Comparison of ENCODE assay signal across 9 cellular contexts in genomic region chr12:18139989-18140596, GRCh38. TPM values are rescaled to one million over a fixed set of nuclear protein-coding genes. Genes with fewer than 3 reads are reported as not detected.
A peak's percentile ranks its signal among the peaks of the same experiment; 100 is the strongest.
DNase-seq lines count a peak whose midpoint lies in the region; ATAC-seq and TF ChIP-seq lines count a peak whose summit lies in the region.
"Had no signal": no experiment of that assay in that cellular context is flagged by ENCODE, and none has a peak within 500 bp of the region (broad histone marks: within the 10 kb centered on the region; RNA-seq: fewer than 3 reads in every experiment).

No MANE protein-coding gene starts in this region.

- H3K27me3 ChIP-seq in uterus: no peaks in the 10 kb centered on the region

- intact Hi-C loops in uterus (cut with DNase I; ENCODE audit: low total_unique reads): no loop called here

- POLR2A ChIA-PET in activated CD4-positive, alpha-beta memory T cell treated with anti-CD3 and anti-CD28 coated beads, Interleukin-2, amount 10 ng/mL, durations not matched to agents 7 days and 5 days (lab: Charles Lee): no interaction called here

- H3K4me1 ChIP-seq in uterus: no peaks in the 10 kb centered on the region

- no peaks in the 10 kb centered on the region for H3K27me3 Mint-ChIP-seq in glutamatergic neuron (ENCODE audit: unreplicated experiment)
- no peaks in the 10 kb centered on the region for H3K27me3 Mint-ChIP-seq in activated CD4-positive, alpha-beta memory T cell treated with anti-CD3 and anti-CD28 coated beads, Interleukin-2, amount 10 ng/mL, durations not matched to agents 7 days and 5 days

- H3K9me3 ChIP-seq in uterus: no peaks in the 10 kb centered on the region

- H3K27ac ChIP-seq in uterus: no peak overlapping the region

- TF ChIP-seq POLR2A in uterus (IDR thresholded peaks at IDR 0.05): no peak

- in situ Hi-C loops in SK-MEL-5 (cut with HindIII; ENCODE audit: low pct_unique_long_range_greater_than_20kb, low sequenced_read_pairs): no loop called here

- peak; percentile 21 for DNase-seq in GM03348 (ENCODE audit: low spot score)
- peak; percentile 60 for DNase-seq in SK-MEL-5 (ENCODE audit: low read depth, low spot score)
- no peak for DNase-seq in glutamatergic neuron
- DNase-seq in uterus: no peak
- DNase-seq in HK-2 (ENCODE audit: unreplicated experiment): no peak
- DNase-seq in activated CD4-positive, alpha-beta memory T cell treated with anti-CD3 and anti-CD28 coated beads, Interleukin-2, amount 10 ng/mL, durations not matched to agents 7 days and 5 days: no peak
- DNase-seq in stimulated activated CD4-positive, alpha-beta T cell treated with anti-CD3 and anti-CD28 coated beads, Interleukin-2, amount 100 ng/mL, for 48 hours: no peak

- no peaks in the 10 kb centered on the region for H3K36me3 Mint-ChIP-seq in glutamatergic neuron (ENCODE audit: unreplicated experiment)
- no peaks in the 10 kb centered on the region for H3K36me3 Mint-ChIP-seq in activated CD4-positive, alpha-beta memory T cell treated with anti-CD3 and anti-CD28 coated beads, Interleukin-2, amount 10 ng/mL, durations not matched to agents 7 days and 5 days (ENCODE audit: low read depth)

- no peaks in the 10 kb centered on the region for H3K36me3 ChIP-seq in uterus

- H3K4me3 ChIP-seq in uterus: no peak overlapping the region

- H3K27ac Mint-ChIP-seq in glutamatergic neuron (ENCODE audit: unreplicated experiment): no peak overlapping the region
- no peak overlapping the region for H3K27ac Mint-ChIP-seq in activated CD4-positive, alpha-beta memory T cell treated with anti-CD3 and anti-CD28 coated beads, Interleukin-2, amount 10 ng/mL, durations not matched to agents 7 days and 5 days

- peak; percentile 78 for ATAC-seq in HG03378 (IDR thresholded peaks at IDR 0.05; ENCODE audit: unreplicated experiment)

- H3K4me1 Mint-ChIP-seq in glutamatergic neuron (ENCODE audit: low read depth, unreplicated experiment): no peaks in the 10 kb centered on the region
- H3K4me1 Mint-ChIP-seq in activated CD4-positive, alpha-beta memory T cell treated with anti-CD3 and anti-CD28 coated beads, Interleukin-2, amount 10 ng/mL, durations not matched to agents 7 days and 5 days: no peaks in the 10 kb centered on the region

- H3K9me3 Mint-ChIP-seq in glutamatergic neuron (ENCODE audit: unreplicated experiment): no peaks in the 10 kb centered on the region
- H3K9me3 Mint-ChIP-seq in activated CD4-positive, alpha-beta memory T cell treated with anti-CD3 and anti-CD28 coated beads, Interleukin-2, amount 10 ng/mL, durations not matched to agents 7 days and 5 days: no peaks in the 10 kb centered on the region

- CTCF ChIA-PET in activated CD4-positive, alpha-beta memory T cell treated with anti-CD3 and anti-CD28 coated beads, Interleukin-2, amount 10 ng/mL, durations not matched to agents 7 days and 5 days (lab: Charles Lee): interaction anchor here (0.6 kb wide), 1 partner anchor 179 kb away, joined by 3 read pairs; no protein-coding TSS in a partner anchor

- TF ChIP-seq CTCF in glutamatergic neuron (IDR thresholded peaks at IDR 0.05; ENCODE audit: partially characterized antibody, unreplicated experiment) (peak; percentile 78), uterus (IDR thresholded peaks at IDR 0.05) (peak; percentile 43 to 64 (median 52))

- no peak overlapping the region for H3K4me3 Mint-ChIP-seq in glutamatergic neuron (ENCODE audit: unreplicated experiment)
- H3K4me3 Mint-ChIP-seq in activated CD4-positive, alpha-beta memory T cell treated with anti-CD3 and anti-CD28 coated beads, Interleukin-2, amount 10 ng/mL, durations not matched to agents 7 days and 5 days: no peak overlapping the region

RNA-seq across cellular contexts. Expression of gene RERGL, which starts 50.1 kb away (rescaled TPM):
- not detected in 2 replicates for total RNA-seq in SK-MEL-5 (2014; rRNA removed; shearing (Covaris generic))
- not detected in 2 replicates for polyA plus RNA-seq in SK-MEL-5 (2015; cell fraction: cytosol; rRNA removed)
- polyA plus RNA-seq in SK-MEL-5 (2015; cell fraction: nucleus; rRNA removed): not detected in 2 replicates
- total RNA-seq in glutamatergic neuron (ENCODE audit: unreplicated experiment) (0.44 TPM), uterus (10 to 100 TPM in 2 of 4 donors, 1 to 10 TPM in 2; 3.1 to 33.9 (median 7.3) TPM)
- not detected for total RNA-seq in activated CD4-positive, alpha-beta memory T cell treated with anti-CD3 and anti-CD28 coated beads, Interleukin-2, amount 10 ng/mL, durations not matched to agents 7 days and 5 days
- total RNA-seq: T-helper 1 cell treated with Interleukin-12 subunit alpha and Interleukin-12 subunit beta and Interleukin-4 antibody, amounts not matched to agents 30 ng/mL and 1 ng/mL, for 36 hours had no signal

Comparison
In these comparisons a context has a peak if more than half of its experiments do, and no peak if none do; other contexts are left out.
1. DNase-seq: peak in GM03348 (single experiment) and SK-MEL-5 (single experiment); none in glutamatergic neuron (single experiment), uterus (0 of 2), HK-2 (single experiment), activated CD4-positive, alpha-beta memory T cell treated with anti-CD3 and anti-CD28 coated beads, Interleukin-2, amount 10 ng/mL, durations not matched to agents 7 days and 5 days (single experiment) and stimulated activated CD4-positive, alpha-beta T cell treated with anti-CD3 and anti-CD28 coated beads, Interleukin-2, amount 100 ng/mL, for 48 hours (0 of 2).